ENCODE assay signal across 1 cellular context in the genomic region with DNA sequence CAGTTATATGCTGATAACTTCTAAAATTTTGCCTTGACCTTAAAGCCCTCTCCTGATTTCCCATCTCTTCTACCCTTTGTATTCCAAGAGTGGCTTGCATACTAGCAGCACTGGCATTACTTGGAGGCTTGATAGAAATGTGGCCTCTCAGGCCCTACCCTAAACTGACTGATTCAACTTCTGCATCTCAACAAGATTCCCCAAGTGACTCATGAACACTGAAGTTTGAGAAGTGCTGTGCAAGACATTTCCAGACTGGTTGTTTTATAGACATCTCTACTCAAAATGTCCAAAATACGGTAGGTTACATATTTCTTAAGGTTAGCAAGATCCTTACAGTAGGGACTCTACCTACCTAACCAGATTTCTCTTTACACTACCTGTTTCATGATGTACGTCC.
TF ChIP-seq lines count a peak whose summit lies in the region.

No MANE protein-coding gene starts in this region.

TF ChIP-seq in GM12891, 5 proteins besides CTCF, POLR2A, EP300 and RAD21:
- no peak for TF ChIP-seq SPI1 (IDR thresholded peaks at IDR 0.05; ENCODE audit: low read depth, low read length)
- no peak for TF ChIP-seq PAX5 (IDR thresholded peaks at IDR 0.05; ENCODE audit: insufficient read depth, low read length, severe bottlenecking)
- TF ChIP-seq POLR2AphosphoS5 (IDR thresholded peaks at IDR 0.05; ENCODE audit: low read depth, low read length), result no peak
- no peak for TF ChIP-seq TAF1 (IDR thresholded peaks at IDR 0.05; ENCODE audit: low read depth, low read length)
- TF ChIP-seq POU2F2 (IDR thresholded peaks at IDR 0.05; ENCODE audit: low read depth, low read length), result no peak
